Comparison of ENCODE assay signal across 10 cellular contexts in the genomic region with DNA sequence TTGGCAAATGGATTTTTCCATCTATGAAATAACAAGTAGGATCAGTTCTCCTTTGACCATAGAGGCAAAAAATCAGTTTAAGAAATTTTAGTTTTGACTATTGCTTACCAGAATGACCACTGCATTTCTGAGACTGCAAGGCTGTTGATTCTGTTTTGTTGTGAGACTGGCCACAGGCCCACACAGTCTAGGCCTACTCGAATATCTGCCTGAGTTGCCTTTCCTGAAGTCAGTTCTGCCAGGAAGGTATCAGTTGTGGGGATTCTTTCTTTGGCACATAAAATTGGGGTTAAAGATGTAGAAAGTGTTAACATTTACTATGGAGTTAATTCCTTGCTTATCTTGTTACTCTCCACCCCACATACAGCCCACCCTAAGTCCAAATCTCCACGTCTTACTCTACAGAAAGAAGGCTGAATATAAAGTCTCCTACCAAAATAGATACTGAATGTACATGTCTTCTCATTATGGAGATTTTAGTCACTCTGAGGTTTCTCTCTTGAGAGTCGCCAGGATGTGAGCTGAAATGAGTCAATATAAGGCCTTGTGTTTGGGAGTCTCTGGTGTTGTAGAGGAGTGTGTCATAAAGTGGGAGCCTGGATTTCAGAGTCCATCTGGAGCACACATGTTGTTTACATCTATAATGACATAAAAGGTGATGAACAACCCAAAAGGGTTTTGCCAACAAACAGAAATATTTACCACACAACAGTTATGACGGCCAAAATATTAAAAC. TPM values are rescaled to one million over a fixed set of nuclear protein-coding genes. Genes with fewer than 3 reads are reported as not detected.
DNase-seq lines count a peak whose midpoint lies in the region; ATAC-seq and FAIRE-seq lines count a peak whose summit lies in the region.
"Had no signal": no experiment of that assay in that cellular context is flagged by ENCODE, and none has a peak within 500 bp of the region (broad histone marks: within the 10 kb centered on the region; RNA-seq: fewer than 3 reads in every experiment).

No MANE protein-coding gene starts in this region.

- H3K14ac ChIP-seq in neuronal stem cell (ENCODE audit: low read length), result no peak overlapping the region

- H3K4me1 ChIP-seq in neuronal stem cell (ENCODE audit: control insufficient read depth in 2 of 2, insufficient read depth in 1 of 2, low read depth in 1 of 2, low read length in 2 of 2), result peaks cover 0 to 5% of the 10 kb centered on the region in 2 donors

- H3K4me3 Mint-ChIP-seq in T-cell, result no peak overlapping the region

- no peak overlapping the region for H2AK5ac ChIP-seq in neuronal stem cell (ENCODE audit: low read depth, low read length)

- no peaks in the 10 kb centered on the region for H3K79me1 ChIP-seq in neuronal stem cell (ENCODE audit: low read depth, low read length)

- H3K27me3 Mint-ChIP-seq in T-cell, result no peaks in the 10 kb centered on the region

- H3K4ac ChIP-seq in neuronal stem cell (ENCODE audit: low read length), result no peak overlapping the region

- H3K4me1 Mint-ChIP-seq in T-cell, result peaks cover 0 to 10% (median 4%) of the 10 kb centered on the region in 3 donors

- H2BK15ac ChIP-seq in neuronal stem cell (ENCODE audit: low read length), result no peak overlapping the region

- no peak overlapping the region for H4K91ac ChIP-seq in neuronal stem cell (ENCODE audit: low read depth, low read length, poor library complexity)

- H3K9me3 Mint-ChIP-seq in T-cell, result peaks cover 4 to 12% (median 8%) of the 10 kb centered on the region in 3 donors

- no peak overlapping the region for H2BK12ac ChIP-seq in neuronal stem cell (ENCODE audit: low read length)

- POLR2A ChIA-PET in T-cell (lab: Charles Lee), result no interaction called here

- H2BK5ac ChIP-seq in neuronal stem cell (ENCODE audit: low read length), result no peak overlapping the region

- DNase-seq in ELR (ENCODE audit: low read depth) (peak; percentile 98), HTR-8/SVneo (ENCODE audit: insufficient read length, low spot score) (peak; percentile 24), dedifferentiated amniotic fluid mesenchymal stem cell (ENCODE audit: extremely low spot score) (peak; percentile 68), neuronal stem cell (ENCODE audit: low spot score) (no peak), T-cell (no peak), GDM1 (lab: John Stamatoyannopoulos, UW) (no peak), NCI-H1694 treated with DMSO at 0.1 percent for 48 hours (lab: John Stamatoyannopoulos, UW) (no peak), retina (no peak)
- DNase-seq: Kasumi-1 had no signal

- H2AFZ ChIP-seq in neuronal stem cell (ENCODE audit: low read length), result peak overlapping the region; percentile 20

- no peak overlapping the region for H2BK120ac ChIP-seq in neuronal stem cell (ENCODE audit: low read depth, low read length)

- H3K27ac Mint-ChIP-seq in T-cell, result no peak overlapping the region

- CTCF ChIA-PET in T-cell (lab: Charles Lee), result no interaction called here

- H3K4me2 ChIP-seq in neuronal stem cell (ENCODE audit: insufficient read depth, low read length, poor library complexity, severe bottlenecking), result no peak overlapping the region

- FAIRE-seq in HTR-8/SVneo (lab: Jason Lieb, UNC), result no peak

- no peak overlapping the region for H3K9ac ChIP-seq in neuronal stem cell (ENCODE audit: low read depth, low read length, poor library complexity)

- peaks cover 3% of the 10 kb centered on the region for H3K36me3 Mint-ChIP-seq in T-cell

- no CpG with 5 or more reads among the region's 4 CpGs for WGBS in neuronal stem cell (ENCODE audit: extremely low coverage in 2 of 2, insufficient read length in 2 of 2, insufficient replicate concordance in 1 of 2), 2 donors

- no peak overlapping the region for H4K8ac ChIP-seq in neuronal stem cell (ENCODE audit: low read depth, low read length)

- no peak overlapping the region for H3K18ac ChIP-seq in neuronal stem cell (ENCODE audit: low read length)

- H3K36me3 ChIP-seq in neuronal stem cell (replicated peaks in 1 of 2; ENCODE audit: control insufficient read depth in 2 of 2, insufficient read depth in 2 of 2, low read length in 2 of 2), result no peaks in the 10 kb centered on the region

- no peak overlapping the region for H3K4me3 ChIP-seq in neuronal stem cell (ENCODE audit: low read length in 2 of 2)

- peaks cover 5 to 8% of the 10 kb centered on the region in 2 donors for H3K9me3 ChIP-seq in neuronal stem cell (replicated peaks in 1 of 2; ENCODE audit: control insufficient read depth in 2 of 2, insufficient read depth in 1 of 2, low read depth in 1 of 2, low read length in 2 of 2)

- no peak overlapping the region for H3K27ac ChIP-seq in neuronal stem cell (replicated peaks; ENCODE audit: low read length)

- H3K23ac ChIP-seq in neuronal stem cell (ENCODE audit: low read depth, low read length, poor library complexity), result no peak overlapping the region

- no peak for ATAC-seq in T-cell (replicated peaks in 1 of 4)
- ATAC-seq: HCT116 had no signal

- no peaks in the 10 kb centered on the region for H3K27me3 ChIP-seq in neuronal stem cell (ENCODE audit: control insufficient read depth in 3 of 3, insufficient read depth in 3 of 3, low read depth in 1 of 3, low read length in 3 of 3)

RNA-seq across cellular contexts. Expression of a gene that starts 45.0 kb away (rescaled TPM):
- 13.6 TPM for polyA plus RNA-seq in neuronal stem cell (2013, experiment 1 of 2)
- polyA plus RNA-seq in neuronal stem cell (2013, experiment 2 of 2), result 14.5 TPM
- total RNA-seq in T-cell, result 1 to 10 TPM in 4 of 5 donors, under 1 TPM in 1; 0.43 to 1.6 (median 1.1) TPM

RNA-seq across cellular contexts. Expression of a gene that starts 49.4 kb away (rescaled TPM):
- polyA plus RNA-seq in neuronal stem cell (2013, experiment 1 of 2), result 36.5 TPM
- polyA plus RNA-seq in neuronal stem cell (2013, experiment 2 of 2), result 36.8 TPM
- total RNA-seq in T-cell, result 10 to 100 TPM; 29.5 to 36.1 (median 33.7) TPM

Comparison
In these comparisons a context has a peak if more than half of its experiments do, and no peak if none do; other contexts are left out.
1. DNase-seq: peak in ELR (single experiment), HTR-8/SVneo (single experiment) and dedifferentiated amniotic fluid mesenchymal stem cell (single experiment); none in neuronal stem cell (single experiment), T-cell (0 of 34), GDM1 (single experiment), NCI-H1694 treated with DMSO at 0.1 percent for 48 hours (single experiment) and retina (single experiment).